8 cellular contexts compared by ENCODE assay signal in the genomic region with DNA sequence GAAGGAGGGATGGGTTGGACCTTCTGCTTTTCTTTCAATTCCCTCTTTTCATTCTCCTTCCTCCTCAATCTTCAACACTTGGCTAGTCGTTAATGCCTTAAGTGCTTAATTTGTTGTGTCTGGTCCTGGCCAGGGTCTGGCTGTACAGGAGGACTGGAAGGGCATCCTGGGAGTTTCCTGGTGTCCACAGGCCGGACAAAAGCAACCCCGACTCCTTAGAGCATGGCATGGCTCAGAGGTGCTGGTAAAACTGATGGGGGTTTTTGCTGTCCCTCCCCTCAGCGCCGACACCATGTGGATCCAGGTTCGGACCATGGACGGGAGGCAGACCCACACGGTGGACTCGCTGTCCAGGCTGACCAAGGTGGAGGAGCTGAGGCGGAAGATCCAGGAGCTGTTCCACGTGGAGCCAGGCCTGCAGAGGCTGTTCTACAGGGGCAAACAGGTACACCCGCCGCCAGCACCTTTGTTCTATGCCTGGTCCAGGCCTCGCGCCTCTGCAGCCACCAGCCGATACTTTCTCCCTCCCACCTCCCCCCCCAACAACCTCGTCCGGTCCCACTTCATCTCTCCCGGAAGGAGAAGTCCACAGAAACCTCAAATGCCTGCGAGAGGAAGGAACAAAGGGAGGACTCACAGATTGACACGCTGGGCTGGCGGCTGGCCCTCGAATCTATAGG. TPM values are rescaled to one million over a fixed set of nuclear protein-coding genes. Genes with fewer than 3 reads are reported as not detected.
DNase-seq lines count a peak whose midpoint lies in the region; ATAC-seq and TF ChIP-seq lines count a peak whose summit lies in the region.

No MANE protein-coding gene starts in this region.

- TF ChIP-seq CTCF in AG09309 (IDR thresholded peaks at IDR 0.05; ENCODE audit: control insufficient read depth, insufficient read depth, low read depth, low read length, missing control alignments) (no peak), GM10266 (IDR thresholded peaks at IDR 0.05; ENCODE audit: control insufficient read depth, insufficient read depth, low read depth, missing control alignments) (no peak), coronary artery (IDR thresholded peaks at IDR 0.05) (no peak), mucosa of descending colon (IDR thresholded peaks at IDR 0.05) (no peak), GM13976 (IDR thresholded peaks at IDR 0.05; ENCODE audit: borderline replicate concordance, control extremely low read depth, extremely low read depth, insufficient read depth, missing control alignments) (no peak)

- no peaks in the 10 kb centered on the region for H3K36me3 ChIP-seq in mucosa of descending colon (ENCODE audit: low read depth)

- H3K4me3 ChIP-seq in AG09309 (ENCODE audit: control insufficient read depth, low read depth, low read length) (peak overlapping the region; percentile 54), coronary artery (peak overlapping the region; percentile 97), mucosa of descending colon (no peak overlapping the region)

- no peaks in the 10 kb centered on the region for H3K9me3 ChIP-seq in mucosa of descending colon

- in situ Hi-C loops in GM13976 (cut with MboI; ENCODE audit: low sequenced_read_pairs, unreplicated experiment) = loop anchor here (10.0 kb wide), 1 partner anchor 106 kb away; no protein-coding TSS in a partner anchor

- no peak for DNase-seq in AG09309 (ENCODE audit: low read depth)
- peak; percentile 51 for DNase-seq in GM10266 (ENCODE audit: extremely low spot score)
- DNase-seq in RPMI7951 (ENCODE audit: low read depth) = peak; percentile 86
- DNase-seq in coronary artery (ENCODE audit: low spot score) = no peak
- DNase-seq in mucosa of descending colon = peak in 2 of 3 donors; percentile 28 to 57
- DNase-seq in GM13976 (ENCODE audit: low spot score) = no peak

- intact Hi-C loops in mucosa of descending colon (cut with DNase I, micrococcal nuclease) = loop anchor here (5.0 kb wide), 2 partner anchors 38 to 98 kb away; no protein-coding TSS in a partner anchor

- no peak overlapping the region for H3K27ac ChIP-seq in coronary artery

- H3K4me1 ChIP-seq in mucosa of descending colon (ENCODE audit: low read depth) = peaks cover 22% of the 10 kb centered on the region

- ATAC-seq in mucosa of descending colon = no peak
- no peak for ATAC-seq in GM18858 (IDR thresholded peaks at IDR 0.05; ENCODE audit: unreplicated experiment)
- no peak for ATAC-seq in GM19395 (IDR thresholded peaks at IDR 0.05; ENCODE audit: unreplicated experiment)

RNA-seq across cellular contexts. Expression of a gene that starts 1.4 kb away (rescaled TPM):
- 37.6 and 37.7 TPM in 2 replicates for total RNA-seq in RPMI7951 (2014; rRNA removed; shearing (Covaris generic))
- total RNA-seq in mucosa of descending colon = 10 to 100 TPM in 1 of 3 donors, 1 to 10 TPM in 2; 3.2 to 13.4 (median 4.2) TPM

RNA-seq across cellular contexts. Expression of a gene that starts 8.0 kb away (rescaled TPM):
- total RNA-seq in RPMI7951 (2014; rRNA removed; shearing (Covaris generic)) = not detected in 2 replicates
- total RNA-seq in mucosa of descending colon = under 1 TPM in 2 of 3 donors, not detected in 1; 0.22 to 0.70 TPM

RNA-seq across cellular contexts. Expression of a gene that starts 43.3 kb away (rescaled TPM):
- 177 and 194 TPM in 2 replicates for total RNA-seq in RPMI7951 (2014; rRNA removed; shearing (Covaris generic))
- total RNA-seq in mucosa of descending colon = 100 to 1,000 TPM in 2 of 3 donors, 10 to 100 TPM in 1; 77.3 to 125 (median 108) TPM

RNA-seq across cellular contexts. Expression of a gene that starts 58.2 kb away (rescaled TPM):
- 6.2 and 6.8 TPM in 2 replicates for total RNA-seq in RPMI7951 (2014; rRNA removed; shearing (Covaris generic))
- total RNA-seq in mucosa of descending colon = 10 to 100 TPM; 42.7 to 53.8 (median 50.0) TPM

Comparison
In these comparisons a context has a peak if more than half of its experiments do, and no peak if none do; other contexts are left out.
1. DNase-seq: peak in GM10266 (single experiment), RPMI7951 (single experiment) and mucosa of descending colon (2 of 3); none in AG09309 (single experiment), coronary artery (single experiment) and GM13976 (single experiment).